Comparison of ENCODE assay signal across 8 cellular contexts in the genomic region with DNA sequence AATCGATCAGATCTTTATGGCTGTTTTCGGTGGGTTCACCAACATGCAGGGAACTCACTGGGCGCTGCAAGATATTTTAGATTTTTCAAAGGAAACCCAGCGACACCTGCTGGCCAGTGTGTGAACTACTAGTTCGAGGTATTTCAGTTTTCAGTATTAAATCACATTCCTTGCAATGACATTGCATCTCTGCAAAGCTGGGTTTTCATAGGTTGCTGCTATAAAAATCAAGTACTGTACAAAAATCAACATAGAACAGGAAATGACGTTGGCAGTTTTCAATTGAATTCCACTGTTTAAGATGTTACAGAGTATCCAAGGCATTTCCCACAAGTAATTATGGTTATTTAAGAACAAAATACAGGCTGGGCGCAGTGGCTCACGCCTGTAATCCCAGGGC. TPM values are rescaled to one million over a fixed set of nuclear protein-coding genes. Genes with fewer than 3 reads are reported as not detected.
A peak's percentile ranks its signal among the peaks of the same experiment; 100 is the strongest.
DNase-seq lines count a peak whose midpoint lies in the region; ATAC-seq and TF ChIP-seq lines count a peak whose summit lies in the region.

No MANE protein-coding gene starts in this region.

- DNase-seq in C1 segment of cervical spinal cord (lab: John Stamatoyannopoulos, UW): peak in 13 of 14 donors; percentile 9 to 80 (median 30)
- DNase-seq in HEK293T (ENCODE audit: extremely low spot score): peak; percentile 65
- DNase-seq in PC-9: peak; percentile 46 to 54
- peak; percentile 78 to 82 for DNase-seq in activated T-cell treated with anti-CD3 and anti-CD28 coated beads, Interleukin-2, amount 50 U/mL, for 48 hours
- DNase-seq in fibroblast of lung (ENCODE audit: low read depth in 2 of 2): peak; percentile 30 to 69
- DNase-seq in neuronal stem cell (ENCODE audit: low spot score): peak; percentile 48
- DNase-seq in testis: peak; percentile 77

- no peaks in the 10 kb centered on the region for H3K9me2 ChIP-seq in PC-9 (ENCODE audit: insufficient read depth)

- intact Hi-C loops in PC-9 (cut with micrococcal nuclease; ENCODE audit: unreplicated experiment) (loop anchor here (1.0 to 5.0 kb wide), 2 partner anchors 45 to 110 kb away; no protein-coding TSS in a partner anchor), testis (cut with DNase I; ENCODE audit: low total_unique reads) (no loop called here)

- no peaks in the 10 kb centered on the region for H3K9me3 ChIP-seq in PC-9 (ENCODE audit: insufficient read depth, low read depth)
- no peaks in the 10 kb centered on the region for H3K9me3 ChIP-seq in fibroblast of lung (ENCODE audit: control insufficient read depth, insufficient read depth, low read depth, low read length)
- H3K9me3 ChIP-seq in neuronal stem cell (replicated peaks in 1 of 2; ENCODE audit: control insufficient read depth in 2 of 2, insufficient read depth in 1 of 2, low read depth in 1 of 2, low read length in 2 of 2): no peaks in the 10 kb centered on the region
- H3K9me3 ChIP-seq in testis: no peaks in the 10 kb centered on the region

- no CpG with 5 or more reads among the region's 8 CpGs for WGBS in neuronal stem cell (ENCODE audit: extremely low coverage in 2 of 2, insufficient read length in 2 of 2, insufficient replicate concordance in 1 of 2), 2 donors
- 38 to 39% methylated on average over 8 of the region's 8 CpGs for WGBS in testis, 2 donors

- no peak overlapping the region for H3K14ac ChIP-seq in neuronal stem cell (ENCODE audit: low read length)

- H3K79me2 ChIP-seq in PC-9 (ENCODE audit: low read depth) (no peaks in the 10 kb centered on the region), fibroblast of lung (ENCODE audit: control insufficient read depth, insufficient read depth, low read length) (no peaks in the 10 kb centered on the region)

- H2BK5ac ChIP-seq in neuronal stem cell (ENCODE audit: low read length): no peak overlapping the region

- POLR2A ChIA-PET in HEK293T (lab: Yijun Ruan, JAX) (interaction anchor here (1.0 kb wide), 1 partner anchor 17 kb away, joined by 4 read pairs; no protein-coding TSS in a partner anchor), PC-9 (lab: Charles Lee; ENCODE audit: unreplicated experiment) (no interaction called here)

- H3K27ac ChIP-seq in PC-9 (peak overlapping the region; percentile 32; the same call in 1 of the 2 replicates), fibroblast of lung (ENCODE audit: insufficient read depth, low read length) (no peak overlapping the region), neuronal stem cell (replicated peaks; ENCODE audit: low read length) (no peak overlapping the region), testis (no peak overlapping the region)

- no peak for TF ChIP-seq POLR2A in testis (IDR thresholded peaks at IDR 0.05)

- no peak overlapping the region for H4K8ac ChIP-seq in neuronal stem cell (ENCODE audit: low read depth, low read length)

- TF ChIP-seq CTCF in PC-9 (conservative IDR thresholded peaks at IDR 0.05): peak; percentile 97
- TF ChIP-seq CTCF in fibroblast of lung (conservative IDR thresholded peaks at IDR 0.05 in 1 of 2, IDR thresholded peaks at IDR 0.05 in 1 of 2; ENCODE audit: low read depth in 1 of 2, low read length in 2 of 2): peak; percentile 60 to 81
- peak; percentile 92 to 96 (median 93) for TF ChIP-seq CTCF in testis (IDR thresholded peaks at IDR 0.05)

- H3K4ac ChIP-seq in neuronal stem cell (ENCODE audit: low read length): no peak overlapping the region

- H3K23ac ChIP-seq in neuronal stem cell (ENCODE audit: low read depth, low read length, poor library complexity): no peak overlapping the region

- H3K27me3 ChIP-seq in PC-9 (ENCODE audit: insufficient read depth, low read depth): no peaks in the 10 kb centered on the region
- H3K27me3 ChIP-seq in fibroblast of lung (ENCODE audit: control insufficient read depth, insufficient read depth, low read length): no peaks in the 10 kb centered on the region
- no peaks in the 10 kb centered on the region for H3K27me3 ChIP-seq in neuronal stem cell (ENCODE audit: control insufficient read depth in 3 of 3, insufficient read depth in 3 of 3, low read depth in 1 of 3, low read length in 3 of 3)
- no peaks in the 10 kb centered on the region for H3K27me3 ChIP-seq in testis

- no peaks in the 10 kb centered on the region for H3K79me1 ChIP-seq in neuronal stem cell (ENCODE audit: low read depth, low read length)

- no peaks in the 10 kb centered on the region for H4K20me1 ChIP-seq in PC-9 (ENCODE audit: insufficient read depth)
- no peaks in the 10 kb centered on the region for H4K20me1 ChIP-seq in fibroblast of lung (ENCODE audit: control insufficient read depth, extremely low read depth, insufficient read depth, low read length)

- ATAC-seq in GM18867 (IDR thresholded peaks at IDR 0.05; ENCODE audit: unreplicated experiment): no peak

- H3K9ac ChIP-seq in fibroblast of lung (ENCODE audit: insufficient read depth, low read length) (no peak overlapping the region), neuronal stem cell (ENCODE audit: low read depth, low read length, poor library complexity) (no peak overlapping the region)

- CTCF ChIA-PET in HEK293T (lab: Yijun Ruan, JAX) (interaction anchor here (0.7 to 1.2 kb wide), 3 partner anchors 45 to 271 kb away, joined by 3 to 7 read pairs (median 4); no protein-coding TSS in a partner anchor), PC-9 (lab: Charles Lee) (interaction anchor here (0.7 kb wide), 1 partner anchor 92 kb away, joined by 6 read pairs; no protein-coding TSS in a partner anchor)

- H3K18ac ChIP-seq in neuronal stem cell (ENCODE audit: low read length): no peak overlapping the region

- no peak overlapping the region for H2BK12ac ChIP-seq in neuronal stem cell (ENCODE audit: low read length)

- no peak overlapping the region for H4K91ac ChIP-seq in neuronal stem cell (ENCODE audit: low read depth, low read length, poor library complexity)

- H2BK15ac ChIP-seq in neuronal stem cell (ENCODE audit: low read length): no peak overlapping the region

- H3K36me3 ChIP-seq in PC-9 (ENCODE audit: low read depth) (peaks cover 21% of the 10 kb centered on the region), fibroblast of lung (ENCODE audit: control insufficient read depth, insufficient read depth, low read length) (peaks cover 4% of the 10 kb centered on the region), neuronal stem cell (replicated peaks in 1 of 2; ENCODE audit: control insufficient read depth in 2 of 2, insufficient read depth in 2 of 2, low read length in 2 of 2) (peaks cover 26 to 90% of the 10 kb centered on the region in 2 donors), testis (ENCODE audit: low read depth, missing control alignments) (no peaks in the 10 kb centered on the region)

- H3K4me2 ChIP-seq in PC-9: no peak overlapping the region
- no peak overlapping the region for H3K4me2 ChIP-seq in fibroblast of lung (ENCODE audit: extremely low read depth, insufficient read depth, low read length)
- no peak overlapping the region for H3K4me2 ChIP-seq in neuronal stem cell (ENCODE audit: insufficient read depth, low read length, poor library complexity, severe bottlenecking)

- no peak overlapping the region for H3K4me3 ChIP-seq in PC-9
- no peak overlapping the region for H3K4me3 ChIP-seq in fibroblast of lung (replicated peaks in 1 of 4; ENCODE audit: control extremely low read depth in 1 of 4, insufficient read depth in 1 of 4, low read depth in 3 of 4, low read length in 4 of 4)
- H3K4me3 ChIP-seq in neuronal stem cell (ENCODE audit: low read length in 2 of 2): no peak overlapping the region
- H3K4me3 ChIP-seq in testis: no peak overlapping the region

- no peaks in the 10 kb centered on the region for H3K4me1 ChIP-seq in PC-9 (replicated peaks; ENCODE audit: insufficient read depth)
- no peaks in the 10 kb centered on the region for H3K4me1 ChIP-seq in fibroblast of lung (ENCODE audit: control insufficient read depth, extremely low read depth, insufficient read depth, low read length)
- no peaks in the 10 kb centered on the region for H3K4me1 ChIP-seq in neuronal stem cell (ENCODE audit: control insufficient read depth in 2 of 2, insufficient read depth in 1 of 2, low read depth in 1 of 2, low read length in 2 of 2)
- no peaks in the 10 kb centered on the region for H3K4me1 ChIP-seq in testis

- H2AFZ ChIP-seq in PC-9 (no peak overlapping the region), fibroblast of lung (ENCODE audit: low read length) (no peak overlapping the region), neuronal stem cell (ENCODE audit: low read length) (no peak overlapping the region)

- no TSS peak for BruUV-seq in PC-9 (replicated peaks; lab: Mats Ljungman, UMichigan)

- no peak overlapping the region for H2BK120ac ChIP-seq in neuronal stem cell (ENCODE audit: low read depth, low read length)

- H3F3A ChIP-seq in PC-9 (ENCODE audit: insufficient read depth, low read depth): peaks cover 7% of the 10 kb centered on the region; the same call in 1 of the 2 replicates

- H2AK5ac ChIP-seq in neuronal stem cell (ENCODE audit: low read depth, low read length): no peak overlapping the region

TF ChIP-seq in HEK293T, 16 proteins besides CTCF, POLR2A, EP300 and RAD21 (continues in another document):
- TF ChIP-seq FOXA1 (IDR thresholded peaks at IDR 0.05) (no peak), L3MBTL2 (conservative IDR thresholded peaks at IDR 0.05) (no peak), ARNT (IDR thresholded peaks at IDR 0.05) (no peak), ELF4 (IDR thresholded peaks at IDR 0.05) (no peak), TARDBP (IDR thresholded peaks at IDR 0.05) (no peak)

RNA-seq across cellular contexts. Expression of gene LIG1, which starts 17.6 kb away (rescaled TPM):
- 109 and 116 TPM in 2 replicates for total RNA-seq in PC-9 (2021)
- 8.5 and 10.6 TPM in 2 replicates for total RNA-seq in fibroblast of lung
- 10.6 and 30.5 TPM in 2 replicates for polyA plus RNA-seq in fibroblast of lung
- polyA plus RNA-seq in fibroblast of lung (2012): 11.7 and 35.1 TPM in 2 replicates
- polyA minus RNA-seq in fibroblast of lung (ENCODE audit: low replicate concordance): 13.9 and 43.6 TPM in 2 replicates
- polyA plus RNA-seq in neuronal stem cell (2013, experiment 1 of 2): 47.5 TPM
- 43.5 TPM for polyA plus RNA-seq in neuronal stem cell (2013, experiment 2 of 2)
- 10 to 100 TPM; 69.7 to 73.3 TPM for total RNA-seq in testis
- polyA plus RNA-seq in testis (ENCODE audit: insufficient read depth, low read depth, low replicate concordance): 51.9 TPM

RNA-seq across cellular contexts. Expression of gene ZSWIM9, which starts 17.9 kb away (rescaled TPM):
- total RNA-seq in PC-9 (2021) (8.3 and 12.0 TPM in 2 replicates), fibroblast of lung (3.1 and 5.1 TPM in 2 replicates), testis (1 to 10 TPM; 5.8 to 7.2 TPM)
- polyA plus RNA-seq in fibroblast of lung (0.29 and 0.39 TPM in 2 replicates), testis (ENCODE audit: insufficient read depth, low read depth, low replicate concordance) (5.1 TPM)
- 8.9 and 9.0 TPM in 2 replicates for polyA plus RNA-seq in fibroblast of lung (2012)
- 0.71 and 1.4 TPM in 2 replicates for polyA minus RNA-seq in fibroblast of lung (ENCODE audit: low replicate concordance)
- polyA plus RNA-seq in neuronal stem cell (2013, experiment 1 of 2): 3.8 TPM
- polyA plus RNA-seq in neuronal stem cell (2013, experiment 2 of 2): 4.0 TPM

RNA-seq across cellular contexts. Expression of gene PLA2G4C, which starts 41.9 kb away (rescaled TPM):
- total RNA-seq in PC-9 (2021) (1.2 TPM in 1 of 2 replicates, not detected in the other), fibroblast of lung (31.9 and 39.3 TPM in 2 replicates), testis (10 to 100 TPM; 28.0 to 34.5 TPM)
- polyA plus RNA-seq in fibroblast of lung (1.9 and 4.6 TPM in 2 replicates), testis (ENCODE audit: insufficient read depth, low read depth, low replicate concordance) (9.6 TPM)
- polyA plus RNA-seq in fibroblast of lung (2012): 0.77 and 4.6 TPM in 2 replicates
- 1.8 and 88.9 TPM in 2 replicates for polyA minus RNA-seq in fibroblast of lung (ENCODE audit: low replicate concordance)
- polyA plus RNA-seq in neuronal stem cell (2013, experiment 1 of 2): 0.04 TPM
- 0.10 TPM for polyA plus RNA-seq in neuronal stem cell (2013, experiment 2 of 2)

Comparison
In these comparisons a context has a peak if more than half of its experiments do, and no peak if none do; other contexts are left out.
1. DNase-seq: peak in every context shown above with its lines; median percentile 80 in activated T-cell treated with anti-CD3 and anti-CD28 coated beads, Interleukin-2, amount 50 U/mL, for 48 hours; 77 in testis; 65 in HEK293T; 50 in PC-9; 50 in fibroblast of lung; 48 in neuronal stem cell; 30 in C1 segment of cervical spinal cord.
2. RNA of gene PLA2G4C, which starts 41.9 kb away (total RNA-seq): 28.0 to 34.5 TPM in testis and 31.9 to 39.3 TPM in fibroblast of lung; 1.2 TPM in PC-9; every median in the first group is over 10 times any median in the second.
3. Peak in every context shown above with its lines, with median percentiles within 50 percentile points of each other: CTCF ChIP-seq.